23 cellular contexts compared by ENCODE assay signal in genomic region chr21:43943512-43944110, GRCh38.
"Had no signal": no experiment of that assay in that cellular context is flagged by ENCODE, and none has a peak within 500 bp of the region (broad histone marks: within the 10 kb centered on the region; RNA-seq: fewer than 3 reads in every experiment).

No MANE protein-coding gene starts in this region.

- H3K4me3 ChIP-seq: coronary artery, esophagus muscularis mucosa, heart right ventricle, left lung, lower lobe of right lung, prostate gland, right atrium auricular region, skin epidermis, spleen, testis, tibial nerve, upper lobe of left lung had no signal

- H3K27ac ChIP-seq: coronary artery, esophagus muscularis mucosa, foreskin keratinocyte, left lung, lower lobe of right lung, prostate gland, spleen, testis, tibial nerve, upper lobe of left lung had no signal

- H3K36me3 ChIP-seq: prostate gland had no signal

- DNase-seq: dermis blood vessel endothelial cell; effector memory CD4-positive, alpha-beta T cell; foreskin keratinocyte; heart right ventricle; hippocampal formation; left cardiac atrium; lower lobe of right lung; naive B cell; spleen; stimulated activated CD4-positive, alpha-beta T cell treated with anti-CD3 and anti-CD28 coated beads, Interleukin-4, amount 100 ng/mL, for 4 hours; stimulated activated naive CD8-positive, alpha-beta T cell treated with anti-CD3 and anti-CD28 coated beads, Interleukin-15, Interleukin-2, amounts not matched to agents 100 U/mL and 50 U/mL, for 24 hours; substantia nigra; testis had no signal

- H3K27me3 ChIP-seq: esophagus muscularis mucosa, foreskin keratinocyte, heart right ventricle, left lung, right atrium auricular region, spleen, testis, tibial nerve, upper lobe of left lung had no signal

- H3K9me3 ChIP-seq: prostate gland, right atrium auricular region, testis had no signal

- ATAC-seq: left cardiac atrium; left lung; lower lobe of right lung; natural killer cell treated with Interleukin-12 subunit alpha and Interleukin-12 subunit beta and Interleukin-15 and Interleukin-18, amount 100 ng/mL, for 72 hours; stimulated activated memory B cell treated with anti-CD40 and anti-IgM and Interleukin-4, amounts not matched to agents 10 μg/mL and 1 μg/mL and 100 μg/mL, for 72 hours; stimulated activated naive CD8-positive, alpha-beta T cell treated with anti-CD3 and anti-CD28 coated beads, Interleukin-15, Interleukin-2, amounts not matched to agents 100 U/mL and 50 U/mL, for 24 hours had no signal

- H3K4me1 ChIP-seq: foreskin keratinocyte, testis had no signal
